In the genomic region with DNA sequence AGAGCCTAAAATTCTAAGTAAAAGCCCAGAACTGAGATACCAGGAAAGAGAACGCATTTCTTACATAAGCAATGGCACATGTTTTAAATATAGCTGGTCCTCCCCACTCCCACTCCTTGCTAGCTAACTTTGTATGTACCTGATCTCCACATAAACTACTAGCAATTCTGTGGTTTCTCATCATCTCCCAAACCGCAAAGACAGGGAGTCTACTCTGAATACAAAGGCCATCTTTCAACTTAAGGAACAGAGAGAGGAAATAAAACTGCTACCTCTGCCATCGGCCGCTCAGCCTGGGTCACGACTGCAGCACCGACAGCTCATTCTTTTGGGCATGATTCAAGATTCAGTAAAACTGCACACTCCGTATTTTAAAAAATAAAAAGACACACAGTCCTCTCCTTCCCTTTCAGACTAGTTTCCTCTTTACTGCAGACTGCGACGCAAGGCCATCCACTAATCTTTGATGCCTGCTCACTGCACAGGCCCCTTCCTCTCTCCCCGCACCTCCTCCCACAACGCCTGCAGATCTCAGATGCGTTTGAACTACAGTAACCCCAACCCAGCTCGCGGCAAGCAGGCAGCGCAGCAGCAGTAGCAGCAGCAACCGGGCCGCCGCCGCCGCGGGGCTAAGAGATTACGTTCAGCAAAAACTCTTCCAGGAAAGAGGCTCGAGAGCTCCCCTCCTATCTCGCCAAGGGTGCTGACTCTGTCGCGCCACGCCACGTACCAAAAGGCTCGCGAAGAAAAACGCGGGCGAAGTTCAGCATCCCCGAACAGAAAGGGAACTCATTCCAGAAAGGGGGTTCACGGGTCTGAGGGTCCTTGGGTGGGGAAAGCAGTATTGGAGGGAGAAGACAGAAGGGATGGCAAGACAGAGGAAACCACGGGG, we compare ENCODE assay signal across 8 cellular contexts. TPM values are rescaled to one million over a fixed set of nuclear protein-coding genes. Genes with fewer than 3 reads are reported as not detected.
A peak's percentile ranks its signal among the peaks of the same experiment; 100 is the strongest.
DNase-seq lines count a peak whose midpoint lies in the region; ATAC-seq and TF ChIP-seq lines count a peak whose summit lies in the region.

No MANE protein-coding gene starts in this region.

- no peaks in the 10 kb centered on the region for H3K27me3 Mint-ChIP-seq in activated T-helper 17 cell treated with anti-CD3 and anti-CD28 coated beads, Interleukin-2, amount 50 U/mL, for 72 hours
- peaks cover 0 to 3% of the 10 kb centered on the region in 2 donors for H3K27me3 Mint-ChIP-seq in natural killer cell treated with Interleukin-12 subunit alpha and Interleukin-12 subunit beta and Interleukin-15 and Interleukin-18, amount 100 ng/mL, for 72 hours

- peak overlapping the region; percentile 99 for H3K27ac Mint-ChIP-seq in activated T-helper 17 cell treated with anti-CD3 and anti-CD28 coated beads, Interleukin-2, amount 50 U/mL, for 72 hours
- peak overlapping the region; percentile 98 to 99 for H3K27ac Mint-ChIP-seq in natural killer cell treated with Interleukin-12 subunit alpha and Interleukin-12 subunit beta and Interleukin-15 and Interleukin-18, amount 100 ng/mL, for 72 hours

- peaks cover 13% of the 10 kb centered on the region for H3K27me3 ChIP-seq in HUES64 (ENCODE audit: insufficient read depth, low read length)

- H3K9me3 ChIP-seq in HUES64 (ENCODE audit: insufficient read depth, low read depth, low read length): no peaks in the 10 kb centered on the region

- peaks cover 6% of the 10 kb centered on the region for H3K36me3 ChIP-seq in HUES64 (ENCODE audit: insufficient read depth, low read length)

- no peak for TF ChIP-seq CTCF in fibroblast of mammary gland (conservative IDR thresholded peaks at IDR 0.05; ENCODE audit: control insufficient read depth, insufficient read depth, low read depth, low read length)

- H3K4me3 ChIP-seq in HUES64 (ENCODE audit: low read length) (peak overlapping the region; percentile 76), fibroblast of mammary gland (ENCODE audit: control insufficient read depth, low read depth, low read length) (peak overlapping the region; percentile 89)

- WGBS in HUES64: 2% methylated on average over 36 of the region's 36 CpGs

- ATAC-seq in GM21515 (IDR thresholded peaks at IDR 0.05; ENCODE audit: unreplicated experiment): peak; percentile 51
- peak; percentile 64 for ATAC-seq in activated T-helper 17 cell treated with anti-CD3 and anti-CD28 coated beads, Interleukin-2, amount 50 U/mL, for 72 hours (replicated peaks)
- peak; percentile 77 to 79 for ATAC-seq in natural killer cell treated with Interleukin-12 subunit alpha and Interleukin-12 subunit beta and Interleukin-15 and Interleukin-18, amount 100 ng/mL, for 72 hours

- no peak overlapping the region for H3K27ac ChIP-seq in HUES64 (ENCODE audit: low read depth, low read length)

- peak overlapping the region; percentile 83 for H3K9ac ChIP-seq in HUES64 (ENCODE audit: low read depth, low read length)

- peak overlapping the region; percentile 100 for H3K4me3 Mint-ChIP-seq in activated T-helper 17 cell treated with anti-CD3 and anti-CD28 coated beads, Interleukin-2, amount 50 U/mL, for 72 hours
- H3K4me3 Mint-ChIP-seq in natural killer cell treated with Interleukin-12 subunit alpha and Interleukin-12 subunit beta and Interleukin-15 and Interleukin-18, amount 100 ng/mL, for 72 hours: peak overlapping the region; percentile 98

- H3K36me3 Mint-ChIP-seq in activated T-helper 17 cell treated with anti-CD3 and anti-CD28 coated beads, Interleukin-2, amount 50 U/mL, for 72 hours (ENCODE audit: low read depth): peaks cover 60% of the 10 kb centered on the region
- peaks cover 16% of the 10 kb centered on the region for H3K36me3 Mint-ChIP-seq in natural killer cell treated with Interleukin-12 subunit alpha and Interleukin-12 subunit beta and Interleukin-15 and Interleukin-18, amount 100 ng/mL, for 72 hours

- DNase-seq in DMS 273 treated with DMSO at 0.1 percent for 48 hours (lab: John Stamatoyannopoulos, UW): peak; percentile 74
- DNase-seq in RPMI7951 (ENCODE audit: low read depth): peak; percentile 83
- DNase-seq in fibroblast of mammary gland (ENCODE audit: low read depth): peak; percentile 79
- DNase-seq in natural killer cell treated with Interleukin-12 subunit alpha and Interleukin-12 subunit beta and Interleukin-15 and Interleukin-18, amount 100 ng/mL, for 72 hours (ENCODE audit: low spot score): peak; percentile 89
- DNase-seq in stimulated activated naive CD4-positive, alpha-beta T cell (lab: John Stamatoyannopoulos, UW): peak; percentile 74 to 88 (median 83)

- peaks cover 27% of the 10 kb centered on the region for H3K4me1 Mint-ChIP-seq in activated T-helper 17 cell treated with anti-CD3 and anti-CD28 coated beads, Interleukin-2, amount 50 U/mL, for 72 hours
- peaks cover 55 to 60% of the 10 kb centered on the region in 2 donors for H3K4me1 Mint-ChIP-seq in natural killer cell treated with Interleukin-12 subunit alpha and Interleukin-12 subunit beta and Interleukin-15 and Interleukin-18, amount 100 ng/mL, for 72 hours (ENCODE audit: low read depth in 2 of 2)

- peaks cover 25% of the 10 kb centered on the region for H3K4me1 ChIP-seq in HUES64 (ENCODE audit: insufficient read depth, low read length)

- H3K9me3 Mint-ChIP-seq in activated T-helper 17 cell treated with anti-CD3 and anti-CD28 coated beads, Interleukin-2, amount 50 U/mL, for 72 hours: no peaks in the 10 kb centered on the region
- H3K9me3 Mint-ChIP-seq in natural killer cell treated with Interleukin-12 subunit alpha and Interleukin-12 subunit beta and Interleukin-15 and Interleukin-18, amount 100 ng/mL, for 72 hours: no peaks in the 10 kb centered on the region

RNA-seq across cellular contexts. Expression of a gene that starts 1.5 kb away (rescaled TPM):
- polyA plus RNA-seq in HUES64 (2013, experiment 1 of 2): 62.8 TPM
- polyA plus RNA-seq in HUES64 (2013, experiment 2 of 2): 61.9 TPM
- total RNA-seq in RPMI7951 (2014; rRNA removed; shearing (Covaris generic)): 36.3 and 38.3 TPM in 2 replicates
- total RNA-seq in activated T-helper 17 cell treated with anti-CD3 and anti-CD28 coated beads, Interleukin-2, amount 50 U/mL, for 72 hours: 100 to 1,000 TPM in 1 of 2 donors, 10 to 100 TPM in 1; 88.3 to 111 TPM
- 100 to 1,000 TPM in 1 of 2 donors, 10 to 100 TPM in 1; 92.3 to 113 TPM for total RNA-seq in natural killer cell treated with Interleukin-12 subunit alpha and Interleukin-12 subunit beta and Interleukin-15 and Interleukin-18, amount 100 ng/mL, for 72 hours

RNA-seq across cellular contexts. Expression of a gene that starts 55.2 kb away (rescaled TPM):
- 44.3 TPM for polyA plus RNA-seq in HUES64 (2013, experiment 1 of 2)
- polyA plus RNA-seq in HUES64 (2013, experiment 2 of 2): 49.8 TPM
- total RNA-seq in RPMI7951 (2014; rRNA removed; shearing (Covaris generic)): 29.2 and 42.3 TPM in 2 replicates
- total RNA-seq in activated T-helper 17 cell treated with anti-CD3 and anti-CD28 coated beads, Interleukin-2, amount 50 U/mL, for 72 hours: 10 to 100 TPM; 13.4 to 24.7 TPM
- 10 to 100 TPM; 20.3 to 31.9 TPM for total RNA-seq in natural killer cell treated with Interleukin-12 subunit alpha and Interleukin-12 subunit beta and Interleukin-15 and Interleukin-18, amount 100 ng/mL, for 72 hours
